In the genomic region with DNA sequence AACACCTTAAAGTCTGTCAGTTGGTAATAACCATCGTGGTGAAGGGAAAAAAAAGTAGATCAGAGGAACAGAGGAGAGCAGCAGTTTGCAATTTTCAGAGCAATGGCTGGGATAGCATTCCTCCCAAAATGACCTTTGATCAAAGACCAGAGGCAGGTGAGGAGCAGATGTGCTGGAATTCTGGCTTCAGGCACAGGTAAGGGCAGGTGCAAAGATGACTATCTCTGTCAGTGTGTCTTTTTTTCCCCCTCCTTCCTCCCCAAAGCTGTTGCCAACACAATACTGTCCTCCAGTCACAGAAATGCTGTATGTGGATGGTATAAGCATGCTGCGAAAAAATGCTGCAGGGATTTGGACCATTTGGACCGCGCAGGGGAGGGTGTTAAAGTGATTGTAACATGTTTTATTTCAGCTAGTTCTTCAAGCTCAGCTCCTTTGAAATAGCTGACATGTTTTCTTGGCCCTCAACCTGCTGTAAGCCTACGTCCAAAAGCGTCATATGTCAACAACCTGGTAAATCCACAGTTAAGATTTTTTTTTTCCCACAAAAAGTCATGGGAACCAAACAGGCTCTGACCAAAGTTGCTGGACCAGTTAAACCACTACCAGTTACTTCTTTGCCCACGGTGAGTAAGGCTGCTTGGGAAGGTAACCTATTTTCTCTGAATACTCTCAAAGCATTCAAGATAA, we compare ENCODE assay signal across 12 cellular contexts.
DNase-seq lines count a peak whose midpoint lies in the region; ATAC-seq and TF ChIP-seq lines count a peak whose summit lies in the region.
"Had no signal": no experiment of that assay in that cellular context is flagged by ENCODE, and none has a peak within 500 bp of the region (broad histone marks: within the 10 kb centered on the region; RNA-seq: fewer than 3 reads in every experiment).

No MANE protein-coding gene starts in this region.

- no peak for TF ChIP-seq CTCF in brain (conservative IDR thresholded peaks at IDR 0.05)
- TF ChIP-seq CTCF in lower lobe of right lung (IDR thresholded peaks at IDR 0.05): no peak
- TF ChIP-seq CTCF in tibial artery (IDR thresholded peaks at IDR 0.05): no peak

- H3K27ac ChIP-seq in lower lobe of right lung: no peak overlapping the region
- peak overlapping the region; percentile 66 to 67 for H3K27ac ChIP-seq in tibial artery
- H3K27ac ChIP-seq in effector memory CD4-positive, alpha-beta T cell (ENCODE audit: insufficient read depth, low read length, poor library complexity, severe bottlenecking): no peak overlapping the region
- H3K27ac ChIP-seq: tibial nerve had no signal

- H3K9me3 ChIP-seq in lower lobe of right lung: no peaks in the 10 kb centered on the region
- no peaks in the 10 kb centered on the region for H3K9me3 ChIP-seq in tibial artery
- no peaks in the 10 kb centered on the region for H3K9me3 ChIP-seq in effector memory CD4-positive, alpha-beta T cell (ENCODE audit: control insufficient read depth, low read length)
- H3K9me3 ChIP-seq: tibial nerve had no signal

- H3K27me3 ChIP-seq in lower lobe of right lung (ENCODE audit: low read depth): no peaks in the 10 kb centered on the region
- H3K27me3 ChIP-seq in tibial artery: no peaks in the 10 kb centered on the region
- H3K27me3 ChIP-seq in effector memory CD4-positive, alpha-beta T cell (replicated peaks; ENCODE audit: control insufficient read depth, insufficient read depth, low read length, poor library complexity, severe bottlenecking): no peaks in the 10 kb centered on the region
- H3K27me3 ChIP-seq: tibial nerve had no signal

- intact Hi-C loops in lower lobe of right lung (cut with DNase I): no loop called here
- intact Hi-C loops in tibial artery (cut with DNase I; ENCODE audit: low total_unique reads): no loop called here

- H3K4me1 ChIP-seq in lower lobe of right lung: peaks cover 23% of the 10 kb centered on the region
- H3K4me1 ChIP-seq in tibial artery: peaks cover 0 to 17% (median 14%) of the 10 kb centered on the region in 4 donors
- peaks cover 6% of the 10 kb centered on the region for H3K4me1 ChIP-seq in effector memory CD4-positive, alpha-beta T cell (ENCODE audit: control insufficient read depth, insufficient read depth, low read length, poor library complexity, severe bottlenecking)

- peak; percentile 76 for DNase-seq in SIG-M5 treated with dmso at 0.1 percent for 504 hours (lab: John Stamatoyannopoulos, UW; ENCODE audit: unreplicated experiment)
- DNase-seq in SIG-M5 (lab: John Stamatoyannopoulos, UW): no peak
- no peak for DNase-seq in lower lobe of right lung
- no peak for DNase-seq in tibial artery
- no peak for DNase-seq in amniotic stem cell (lab: John Stamatoyannopoulos, UW)
- DNase-seq in effector memory CD4-positive, alpha-beta T cell: no peak
- no peak for DNase-seq in superior temporal gyrus (ENCODE audit: extremely low spot score)
- DNase-seq: activated CD4-positive, alpha-beta T cell treated with anti-CD3 and anti-CD28 coated beads for 4 hours; activated naive CD4-positive, alpha-beta T cell treated with Interleukin-2 at 50 U/mL for 16 hours; effector CD4-positive, alpha-beta T cell had no signal

- no peak overlapping the region for H3K4me3 Mint-ChIP-seq in brain

- H3K36me3 Mint-ChIP-seq in brain: no peaks in the 10 kb centered on the region

- peak overlapping the region in 4 of 5 experiments; percentile 3 to 75 (median 36) for H3K27ac Mint-ChIP-seq in brain

- H3K4me1 Mint-ChIP-seq in brain: peaks cover 86% of the 10 kb centered on the region

- H3K36me3 ChIP-seq in lower lobe of right lung: no peaks in the 10 kb centered on the region
- H3K36me3 ChIP-seq in tibial artery: no peaks in the 10 kb centered on the region
- no peaks in the 10 kb centered on the region for H3K36me3 ChIP-seq in effector memory CD4-positive, alpha-beta T cell (ENCODE audit: control insufficient read depth, insufficient read depth, low read length)
- H3K36me3 ChIP-seq: tibial nerve had no signal

- ATAC-seq in lower lobe of right lung: peak; percentile 67 to 90

- H3K27me3 Mint-ChIP-seq in brain: no peaks in the 10 kb centered on the region

- H3K9me3 Mint-ChIP-seq in brain: no peaks in the 10 kb centered on the region

- H3K4me3 ChIP-seq in lower lobe of right lung (no peak overlapping the region), tibial artery (no peak overlapping the region)
- no peak overlapping the region for H3K4me3 ChIP-seq in effector memory CD4-positive, alpha-beta T cell (ENCODE audit: insufficient read depth, low read depth, low read length, poor library complexity, severe bottlenecking)
- H3K4me3 ChIP-seq: tibial nerve had no signal

Comparison
In these comparisons a context has a peak if more than half of its experiments do, and no peak if none do; other contexts are left out.
1. H3K27ac ChIP-seq: peak in tibial artery (2 of 2); none in lower lobe of right lung (single experiment) and effector memory CD4-positive, alpha-beta T cell (single experiment).